Comparison of ENCODE assay signal across 22 cellular contexts in genomic region chr19:52660981-52661380, GRCh38. TPM values are rescaled to one million over a fixed set of nuclear protein-coding genes. Genes with fewer than 3 reads are reported as not detected.
DNase-seq lines count a peak whose midpoint lies in the region; ATAC-seq and TF ChIP-seq lines count a peak whose summit lies in the region.
"Had no signal": no experiment of that assay in that cellular context is flagged by ENCODE, and none has a peak within 500 bp of the region (broad histone marks: within the 10 kb centered on the region; RNA-seq: fewer than 3 reads in every experiment).

No MANE protein-coding gene starts in this region.

- no peaks in the 10 kb centered on the region for H3K9me2 ChIP-seq in PC-3 (replicated peaks; ENCODE audit: low read length)
- H3K9me2 ChIP-seq in OCI-LY7 (ENCODE audit: insufficient read depth, low read length), result no peaks in the 10 kb centered on the region
- H3K9me2 ChIP-seq: SK-N-SH had no signal

- no peak overlapping the region for H3K9ac ChIP-seq in PC-3 (ENCODE audit: low read length)
- H3K9ac ChIP-seq: SK-N-SH had no signal

- CTCF ChIA-PET in PC-3 (lab: Charles Lee) (no interaction called here), OCI-LY7 (lab: Charles Lee; ENCODE audit: unreplicated experiment) (no interaction called here)

- DNase-seq in EH (ENCODE audit: low read depth) (peak; percentile 59), PC-3 (peak; percentile 30), fibroblast of mammary gland (ENCODE audit: low read depth) (peak; percentile 17), renal cortical epithelial cell (ENCODE audit: low read depth) (peak; percentile 46), cortex of kidney (lab: John Stamatoyannopoulos, UW) (no peak), SKM-1 (lab: John Stamatoyannopoulos, UW; ENCODE audit: unreplicated experiment) (no peak), OCI-LY7 (ENCODE audit: low spot score) (no peak)
- DNase-seq: activated CD4-positive, alpha-beta T cell treated with anti-CD3 and anti-CD28 coated beads for 48 hours; activated T-cell treated with anti-CD3 and anti-CD28 coated beads, Interleukin-2, amount 50 U/mL, for 4 hours; C1 segment of cervical spinal cord; dermis blood vessel endothelial cell; KG1; mammary epithelial cell; MV-4-11; NCI-H1694; NCI-H526; SK-N-SH; stimulated activated CD4-positive, alpha-beta T cell treated with anti-CD3 and anti-CD28 coated beads, Interleukin-2, amount 100 ng/mL, for 24 hours; substantia nigra; T-helper 2 cell had no signal

- H3K4me3 ChIP-seq in PC-3 (ENCODE audit: low read length) (no peak overlapping the region), fibroblast of mammary gland (ENCODE audit: control insufficient read depth, low read depth, low read length) (no peak overlapping the region), OCI-LY7 (ENCODE audit: low read depth, low read length, poor library complexity, severe bottlenecking) (no peak overlapping the region)
- H3K4me3 ChIP-seq: skin epidermis had no signal

- no peaks in the 10 kb centered on the region for H3K27me3 ChIP-seq in PC-3 (ENCODE audit: low read length)

- H2AFZ ChIP-seq in PC-3 (ENCODE audit: low read length) (no peak overlapping the region), OCI-LY7 (ENCODE audit: low read length) (no peak overlapping the region)

- H4K20me1 ChIP-seq in PC-3 (ENCODE audit: low read length), result no peaks in the 10 kb centered on the region
- H4K20me1 ChIP-seq in OCI-LY7 (ENCODE audit: insufficient read depth, low read length), result no peaks in the 10 kb centered on the region

- POLR2A ChIA-PET in PC-3 (lab: Charles Lee; ENCODE audit: unreplicated experiment) (no interaction called here), OCI-LY7 (lab: Charles Lee) (no interaction called here)

- no peaks in the 10 kb centered on the region for H3F3A ChIP-seq in PC-3 (ENCODE audit: low read length, unreplicated experiment)

- no peak overlapping the region for H3K4me2 ChIP-seq in PC-3 (ENCODE audit: low read length)
- no peak overlapping the region for H3K4me2 ChIP-seq in OCI-LY7 (ENCODE audit: low read length)
- H3K4me2 ChIP-seq: SK-N-SH had no signal

- H3K27ac ChIP-seq in PC-3 (ENCODE audit: low read length), result no peak overlapping the region
- no peak overlapping the region for H3K27ac ChIP-seq in OCI-LY7 (ENCODE audit: low read depth, low read length, poor library complexity, severe bottlenecking)
- H3K27ac ChIP-seq: RWPE1, skin epidermis had no signal

- intact Hi-C loops in PC-3 (cut with micrococcal nuclease), result no loop called here
- intact Hi-C loops in OCI-LY7 (cut with micrococcal nuclease; ENCODE audit: unreplicated experiment), result no loop called here

- peaks cover 40% of the 10 kb centered on the region for H3K4me1 ChIP-seq in PC-3 (ENCODE audit: insufficient read depth, low read length)
- no peaks in the 10 kb centered on the region for H3K4me1 ChIP-seq in OCI-LY7 (ENCODE audit: insufficient read depth, low read length, poor library complexity, severe bottlenecking)

- TF ChIP-seq CTCF in PC-3 (conservative IDR thresholded peaks at IDR 0.05; ENCODE audit: low read depth, low read length) (no peak), fibroblast of mammary gland (conservative IDR thresholded peaks at IDR 0.05; ENCODE audit: control insufficient read depth, insufficient read depth, low read depth, low read length) (no peak), OCI-LY7 (conservative IDR thresholded peaks at IDR 0.05; ENCODE audit: low read length) (no peak)

- H3K9me3 ChIP-seq in PC-3 (ENCODE audit: low read length), result no peaks in the 10 kb centered on the region
- no peaks in the 10 kb centered on the region for H3K9me3 ChIP-seq in OCI-LY7 (ENCODE audit: low read length)
- H3K9me3 ChIP-seq: SK-N-SH had no signal

- peaks cover 74% of the 10 kb centered on the region for H3K36me3 ChIP-seq in PC-3 (ENCODE audit: low read depth, low read length)
- peaks cover 66% of the 10 kb centered on the region for H3K36me3 ChIP-seq in OCI-LY7 (ENCODE audit: insufficient read depth, low read length)

- no peak for ATAC-seq in PC-3
- ATAC-seq: activated T-cell treated with anti-CD3 and anti-CD28 coated beads, Interleukin-2, amount 50 U/mL, for 4 hours had no signal

- peaks cover 20% of the 10 kb centered on the region; the same call in 1 of the 2 replicates for H3K79me2 ChIP-seq in PC-3 (ENCODE audit: low read length)
- H3K79me2 ChIP-seq in OCI-LY7 (ENCODE audit: insufficient read depth, low read depth, low read length), result no peaks in the 10 kb centered on the region

- BruUV-seq in PC-3 (replicated peaks; lab: Mats Ljungman, UMichigan) (no TSS peak), OCI-LY7 (replicated peaks; lab: Mats Ljungman, UMichigan) (no TSS peak)

RNA-seq across cellular contexts. Expression of gene ZNF83, which starts 22.8 kb away (rescaled TPM):
- total RNA-seq in PC-3 (2014; rRNA removed), result 32.9 and 45.4 TPM in 2 replicates
- 68.8 and 165 TPM in 2 replicates for total RNA-seq in renal cortical epithelial cell
- 59.4 and 66.1 TPM in 2 replicates for total RNA-seq in OCI-LY7 (2014; rRNA removed; shearing (Covaris generic))
- 47.2 and 66.8 TPM in 2 replicates for total RNA-seq in OCI-LY7 (2022)

Comparison
In these comparisons a context has a peak if more than half of its experiments do, and no peak if none do; other contexts are left out.
1. DNase-seq: peak in EH (single experiment), PC-3 (single experiment), fibroblast of mammary gland (single experiment) and renal cortical epithelial cell (single experiment); none in cortex of kidney (single experiment), SKM-1 (single experiment) and OCI-LY7 (single experiment).